In genomic region chr6:45998524-45998923, GRCh38 we compare ENCODE assay signal across 1 cellular context.
TF ChIP-seq lines count a peak whose summit lies in the region.

No MANE protein-coding gene starts in this region.

TF ChIP-seq in SK-N-SH, 30 proteins besides CTCF, POLR2A, EP300 and RAD21:
- TF ChIP-seq FOXM1 (IDR thresholded peaks at IDR 0.05; ENCODE audit: low read depth) (no peak), RCOR1 (IDR thresholded peaks at IDR 0.05; ENCODE audit: low read length) (no peak), ZBTB33 (IDR thresholded peaks at IDR 0.05; ENCODE audit: borderline replicate concordance, low read depth) (no peak), EZH2phosphoT487 (IDR thresholded peaks at IDR 0.05; ENCODE audit: borderline replicate concordance, low read depth) (no peak), RXRA (IDR thresholded peaks at IDR 0.05; ENCODE audit: borderline replicate concordance, low read depth) (no peak), TEAD4 (IDR thresholded peaks at IDR 0.05; ENCODE audit: borderline replicate concordance, insufficient read depth) (no peak), POLR2AphosphoS5 (IDR thresholded peaks at IDR 0.05; ENCODE audit: low read depth, low read length) (no peak), TCF12 (IDR thresholded peaks at IDR 0.05) (no peak), ELF1 (IDR thresholded peaks at IDR 0.05) (no peak), CHD2 (IDR thresholded peaks at IDR 0.05; ENCODE audit: low read length, partially characterized antibody) (no peak), SIN3A (IDR thresholded peaks at IDR 0.05; ENCODE audit: borderline replicate concordance, low read depth, low read length) (no peak), NRF1 (IDR thresholded peaks at IDR 0.05; ENCODE audit: low read depth, low read length) (no peak), FOXJ3 (CRISPR knock-in tag; IDR thresholded peaks at IDR 0.05) (no peak), TAF1 (IDR thresholded peaks at IDR 0.05; ENCODE audit: borderline replicate concordance, low read depth, low read length) (no peak), IRF3 (IDR thresholded peaks at IDR 0.05; ENCODE audit: low read depth, low read length) (no peak), RFX5 (IDR thresholded peaks at IDR 0.05; ENCODE audit: low read length) (no peak)
